1 cellular context compared by ENCODE assay signal in the genomic region with DNA sequence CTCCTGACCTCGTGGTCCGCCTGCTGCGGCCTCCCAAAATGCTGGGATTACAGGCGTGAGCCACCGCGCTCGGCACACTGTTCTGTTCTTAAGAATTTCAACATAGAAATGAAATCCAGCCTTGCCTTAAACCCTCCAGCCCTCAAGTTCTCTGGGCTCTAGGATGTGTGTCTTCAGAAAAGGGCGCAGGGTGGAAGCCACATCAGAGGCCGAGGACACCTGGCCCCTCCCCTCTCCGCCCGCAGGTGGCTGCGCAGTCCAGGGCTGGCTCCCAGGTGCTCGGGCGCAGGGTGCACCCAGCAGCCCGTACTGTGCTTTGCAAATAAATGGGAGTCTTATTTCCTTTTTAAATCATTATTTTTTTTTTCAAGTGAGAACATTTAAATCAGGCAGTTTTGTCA.
TF ChIP-seq lines count a peak whose summit lies in the region.

No MANE protein-coding gene starts in this region.

TF ChIP-seq in GM23338, 12 proteins besides CTCF, POLR2A, EP300 and RAD21:
- TF ChIP-seq, protein P1, sequence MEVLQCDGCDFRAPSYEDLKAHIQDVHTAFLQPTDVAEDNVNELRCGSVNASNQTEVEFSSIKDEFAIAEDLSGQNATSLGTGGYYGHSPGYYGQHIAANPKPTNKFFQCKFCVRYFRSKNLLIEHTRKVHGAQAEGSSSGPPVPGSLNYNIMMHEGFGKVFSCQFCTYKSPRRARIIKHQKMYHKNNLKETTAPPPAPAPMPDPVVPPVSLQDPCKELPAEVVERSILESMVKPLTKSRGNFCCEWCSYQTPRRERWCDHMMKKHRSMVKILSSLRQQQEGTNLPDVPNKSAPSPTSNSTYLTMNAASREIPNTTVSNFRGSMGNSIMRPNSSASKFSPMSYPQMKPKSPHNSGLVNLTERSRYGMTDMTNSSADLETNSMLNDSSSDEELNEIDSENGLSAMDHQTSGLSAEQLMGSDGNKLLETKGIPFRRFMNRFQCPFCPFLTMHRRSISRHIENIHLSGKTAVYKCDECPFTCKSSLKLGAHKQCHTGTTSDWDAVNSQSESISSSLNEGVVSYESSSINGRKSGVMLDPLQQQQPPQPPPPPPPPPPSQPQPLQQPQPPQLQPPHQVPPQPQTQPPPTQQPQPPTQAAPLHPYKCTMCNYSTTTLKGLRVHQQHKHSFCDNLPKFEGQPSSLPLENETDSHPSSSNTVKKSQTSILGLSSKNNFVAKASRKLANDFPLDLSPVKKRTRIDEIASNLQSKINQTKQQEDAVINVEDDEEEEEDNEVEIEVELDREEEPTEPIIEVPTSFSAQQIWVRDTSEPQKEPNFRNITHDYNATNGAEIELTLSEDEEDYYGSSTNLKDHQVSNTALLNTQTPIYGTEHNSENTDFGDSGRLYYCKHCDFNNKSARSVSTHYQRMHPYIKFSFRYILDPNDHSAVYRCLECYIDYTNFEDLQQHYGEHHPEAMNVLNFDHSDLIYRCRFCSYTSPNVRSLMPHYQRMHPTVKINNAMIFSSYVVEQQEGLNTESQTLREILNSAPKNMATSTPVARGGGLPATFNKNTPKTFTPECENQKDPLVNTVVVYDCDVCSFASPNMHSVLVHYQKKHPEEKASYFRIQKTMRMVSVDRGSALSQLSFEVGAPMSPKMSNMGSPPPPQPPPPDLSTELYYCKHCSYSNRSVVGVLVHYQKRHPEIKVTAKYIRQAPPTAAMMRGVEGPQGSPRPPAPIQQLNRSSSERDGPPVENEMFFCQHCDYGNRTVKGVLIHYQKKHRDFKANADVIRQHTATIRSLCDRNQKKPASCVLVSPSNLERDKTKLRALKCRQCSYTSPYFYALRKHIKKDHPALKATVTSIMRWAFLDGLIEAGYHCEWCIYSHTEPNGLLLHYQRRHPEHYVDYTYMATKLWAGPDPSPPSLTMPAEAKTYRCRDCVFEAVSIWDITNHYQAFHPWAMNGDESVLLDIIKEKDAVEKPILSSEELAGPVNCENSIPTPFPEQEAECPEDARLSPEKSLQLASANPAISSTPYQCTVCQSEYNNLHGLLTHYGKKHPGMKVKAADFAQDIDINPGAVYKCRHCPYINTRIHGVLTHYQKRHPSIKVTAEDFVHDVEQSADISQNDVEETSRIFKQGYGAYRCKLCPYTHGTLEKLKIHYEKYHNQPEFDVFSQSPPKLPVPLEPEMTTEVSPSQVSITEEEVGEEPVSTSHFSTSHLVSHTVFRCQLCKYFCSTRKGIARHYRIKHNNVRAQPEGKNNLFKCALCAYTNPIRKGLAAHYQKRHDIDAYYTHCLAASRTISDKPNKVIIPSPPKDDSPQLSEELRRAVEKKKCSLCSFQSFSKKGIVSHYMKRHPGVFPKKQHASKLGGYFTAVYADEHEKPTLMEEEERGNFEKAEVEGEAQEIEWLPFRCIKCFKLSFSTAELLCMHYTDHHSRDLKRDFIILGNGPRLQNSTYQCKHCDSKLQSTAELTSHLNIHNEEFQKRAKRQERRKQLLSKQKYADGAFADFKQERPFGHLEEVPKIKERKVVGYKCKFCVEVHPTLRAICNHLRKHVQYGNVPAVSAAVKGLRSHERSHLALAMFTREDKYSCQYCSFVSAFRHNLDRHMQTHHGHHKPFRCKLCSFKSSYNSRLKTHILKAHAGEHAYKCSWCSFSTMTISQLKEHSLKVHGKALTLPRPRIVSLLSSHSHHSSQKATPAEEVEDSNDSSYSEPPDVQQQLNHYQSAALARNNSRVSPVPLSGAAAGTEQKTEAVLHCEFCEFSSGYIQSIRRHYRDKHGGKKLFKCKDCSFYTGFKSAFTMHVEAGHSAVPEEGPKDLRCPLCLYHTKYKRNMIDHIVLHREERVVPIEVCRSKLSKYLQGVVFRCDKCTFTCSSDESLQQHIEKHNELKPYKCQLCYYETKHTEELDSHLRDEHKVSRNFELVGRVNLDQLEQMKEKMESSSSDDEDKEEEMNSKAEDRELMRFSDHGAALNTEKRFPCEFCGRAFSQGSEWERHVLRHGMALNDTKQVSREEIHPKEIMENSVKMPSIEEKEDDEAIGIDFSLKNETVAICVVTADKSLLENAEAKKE (CRISPR knock-in tag; IDR thresholded peaks at IDR 0.05), result no peak
- TF ChIP-seq CREB1 (CRISPR knock-in tag; IDR thresholded peaks at IDR 0.05; ENCODE audit: low read depth), result no peak
- TF ChIP-seq, protein P2, sequence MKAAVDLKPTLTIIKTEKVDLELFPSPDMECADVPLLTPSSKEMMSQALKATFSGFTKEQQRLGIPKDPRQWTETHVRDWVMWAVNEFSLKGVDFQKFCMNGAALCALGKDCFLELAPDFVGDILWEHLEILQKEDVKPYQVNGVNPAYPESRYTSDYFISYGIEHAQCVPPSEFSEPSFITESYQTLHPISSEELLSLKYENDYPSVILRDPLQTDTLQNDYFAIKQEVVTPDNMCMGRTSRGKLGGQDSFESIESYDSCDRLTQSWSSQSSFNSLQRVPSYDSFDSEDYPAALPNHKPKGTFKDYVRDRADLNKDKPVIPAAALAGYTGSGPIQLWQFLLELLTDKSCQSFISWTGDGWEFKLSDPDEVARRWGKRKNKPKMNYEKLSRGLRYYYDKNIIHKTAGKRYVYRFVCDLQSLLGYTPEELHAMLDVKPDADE (IDR thresholded peaks at IDR 0.05), result no peak
- TF ChIP-seq JUNB (IDR thresholded peaks at IDR 0.05; ENCODE audit: unreplicated experiment), result no peak
- no peak for TF ChIP-seq NANOG (IDR thresholded peaks at IDR 0.05; ENCODE audit: borderline replicate concordance)
- TF ChIP-seq ZNF331 (CRISPR knock-in tag; IDR thresholded peaks at IDR 0.05; ENCODE audit: low read depth), result no peak
- TF ChIP-seq ZNF114 (CRISPR knock-in tag; IDR thresholded peaks at IDR 0.05), result no peak
- TF ChIP-seq EZH2phosphoT487 (IDR thresholded peaks at IDR 0.05; ENCODE audit: unreplicated experiment), result no peak
- TF ChIP-seq STAT1 (IDR thresholded peaks at IDR 0.05; ENCODE audit: unreplicated experiment), result no peak
- no peak for TF ChIP-seq EZH2 (IDR thresholded peaks at IDR 0.05; ENCODE audit: low read depth, unreplicated experiment)
- TF ChIP-seq, protein P3, sequence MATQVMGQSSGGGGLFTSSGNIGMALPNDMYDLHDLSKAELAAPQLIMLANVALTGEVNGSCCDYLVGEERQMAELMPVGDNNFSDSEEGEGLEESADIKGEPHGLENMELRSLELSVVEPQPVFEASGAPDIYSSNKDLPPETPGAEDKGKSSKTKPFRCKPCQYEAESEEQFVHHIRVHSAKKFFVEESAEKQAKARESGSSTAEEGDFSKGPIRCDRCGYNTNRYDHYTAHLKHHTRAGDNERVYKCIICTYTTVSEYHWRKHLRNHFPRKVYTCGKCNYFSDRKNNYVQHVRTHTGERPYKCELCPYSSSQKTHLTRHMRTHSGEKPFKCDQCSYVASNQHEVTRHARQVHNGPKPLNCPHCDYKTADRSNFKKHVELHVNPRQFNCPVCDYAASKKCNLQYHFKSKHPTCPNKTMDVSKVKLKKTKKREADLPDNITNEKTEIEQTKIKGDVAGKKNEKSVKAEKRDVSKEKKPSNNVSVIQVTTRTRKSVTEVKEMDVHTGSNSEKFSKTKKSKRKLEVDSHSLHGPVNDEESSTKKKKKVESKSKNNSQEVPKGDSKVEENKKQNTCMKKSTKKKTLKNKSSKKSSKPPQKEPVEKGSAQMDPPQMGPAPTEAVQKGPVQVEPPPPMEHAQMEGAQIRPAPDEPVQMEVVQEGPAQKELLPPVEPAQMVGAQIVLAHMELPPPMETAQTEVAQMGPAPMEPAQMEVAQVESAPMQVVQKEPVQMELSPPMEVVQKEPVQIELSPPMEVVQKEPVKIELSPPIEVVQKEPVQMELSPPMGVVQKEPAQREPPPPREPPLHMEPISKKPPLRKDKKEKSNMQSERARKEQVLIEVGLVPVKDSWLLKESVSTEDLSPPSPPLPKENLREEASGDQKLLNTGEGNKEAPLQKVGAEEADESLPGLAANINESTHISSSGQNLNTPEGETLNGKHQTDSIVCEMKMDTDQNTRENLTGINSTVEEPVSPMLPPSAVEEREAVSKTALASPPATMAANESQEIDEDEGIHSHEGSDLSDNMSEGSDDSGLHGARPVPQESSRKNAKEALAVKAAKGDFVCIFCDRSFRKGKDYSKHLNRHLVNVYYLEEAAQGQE (IDR thresholded peaks at IDR 0.05; ENCODE audit: unreplicated experiment), result no peak
- TF ChIP-seq POLR2AphosphoS5 (IDR thresholded peaks at IDR 0.05; ENCODE audit: low read depth), result no peak
